ENCODE assay signal across 26 cellular contexts in the genomic region with DNA sequence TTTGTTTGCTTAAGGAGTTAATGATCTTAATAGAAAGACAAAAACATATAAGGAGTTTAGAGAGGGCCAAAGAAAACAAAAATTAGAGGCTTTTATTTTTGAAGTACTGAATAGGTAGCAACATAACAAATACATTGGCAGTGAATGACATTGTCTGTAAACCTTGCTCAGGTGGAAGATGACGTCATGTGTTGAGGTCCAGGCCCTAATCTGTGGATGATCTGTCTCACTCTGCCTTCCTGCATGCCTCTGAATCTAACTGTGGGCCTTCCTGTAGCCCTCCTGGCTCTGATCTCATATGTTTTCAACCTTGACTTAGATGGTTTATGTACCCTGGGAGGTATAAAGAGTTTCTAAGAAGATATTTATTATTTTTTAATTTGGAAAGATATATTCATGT. TPM values are rescaled to one million over a fixed set of nuclear protein-coding genes. Genes with fewer than 3 reads are reported as not detected.
"Had no signal": no experiment of that assay in that cellular context is flagged by ENCODE, and none has a peak within 500 bp of the region (broad histone marks: within the 10 kb centered on the region; RNA-seq: fewer than 3 reads in every experiment).

No MANE protein-coding gene starts in this region.

- DNase-seq: activated CD4-positive, alpha-beta memory T cell treated with anti-CD3 and anti-CD28 coated beads for 36 hours; activated gamma-delta T cell treated with Interleukin-2 at 50 U/mL for 16 hours; activated T-cell treated with anti-CD3 and anti-CD28 coated beads for 4 hours; adrenal gland; cerebellar nuclear complex; cortex of kidney; gastrocnemius medialis; heart left ventricle; left ventricle myocardium superior; naive B cell; stimulated activated CD4-positive, alpha-beta T cell treated with anti-CD3 and anti-CD28 coated beads, Interleukin-12 subunit alpha, Interleukin-12 subunit beta, amount 100 ng/mL, for 4 hours; stimulated activated CD4-positive, alpha-beta T cell treated with anti-CD3 and anti-CD28 coated beads, Interleukin-1b, Interleukin-23, amount 100 ng/mL, for 48 hours; stimulated activated naive CD8-positive, alpha-beta T cell treated with anti-CD3 and anti-CD28 coated beads, Interleukin-15, Interleukin-2, amounts not matched to agents 100 U/mL and 50 U/mL, for 24 hours; substantia nigra; tibial artery; WERI-Rb-1 had no signal

- H3K27me3 ChIP-seq: adrenal gland, breast epithelium, gastrocnemius medialis, tibial artery had no signal

- H3K4me3 ChIP-seq: adrenal gland, breast epithelium, gastrocnemius medialis, heart left ventricle, tibial artery had no signal

- H3K9me3 ChIP-seq: adrenal gland, gastrocnemius medialis, tibial artery had no signal

- H3K27ac ChIP-seq: adrenal gland, breast epithelium, gastrocnemius medialis, heart left ventricle, tibial artery, WERI-Rb-1 had no signal

- H3K36me3 ChIP-seq: adrenal gland, breast epithelium, gastrocnemius medialis, heart left ventricle, tibial artery, WERI-Rb-1 had no signal

- H3K4me1 ChIP-seq: adrenal gland, breast epithelium, gastrocnemius medialis, heart left ventricle, tibial artery had no signal

RNA-seq across cellular contexts. Expression of a gene that starts 58.1 kb away (rescaled TPM):
- total RNA-seq: activated CD4-positive, alpha-beta memory T cell treated with anti-CD3 and anti-CD28 coated beads for 36 hours; activated naive CD4-positive, alpha-beta T cell treated with anti-CD3 and anti-CD28 coated beads, Interleukin-2, amount 50 U/mL, for 72 hours; activated T-helper 1 cell treated with anti-CD3 and anti-CD28 coated beads, Interleukin-12 subunit alpha, Interleukin-12 subunit beta, Interleukin-2, Interleukin-4 antibody, amounts not matched to agents 30 ng/mL and 10 ng/mL and 1 ng/mL, durations not matched to agents 14 hours and 24 hours and 36 hours; adrenal gland; astrocyte; breast epithelium; gastrocnemius medialis; heart left ventricle; kidney epithelial cell; left ventricle myocardium superior; mononuclear cell; neural crest cell; omental fat pad; posterior vena cava; urinary bladder had no signal
